8 cellular contexts compared by ENCODE assay signal in the genomic region with DNA sequence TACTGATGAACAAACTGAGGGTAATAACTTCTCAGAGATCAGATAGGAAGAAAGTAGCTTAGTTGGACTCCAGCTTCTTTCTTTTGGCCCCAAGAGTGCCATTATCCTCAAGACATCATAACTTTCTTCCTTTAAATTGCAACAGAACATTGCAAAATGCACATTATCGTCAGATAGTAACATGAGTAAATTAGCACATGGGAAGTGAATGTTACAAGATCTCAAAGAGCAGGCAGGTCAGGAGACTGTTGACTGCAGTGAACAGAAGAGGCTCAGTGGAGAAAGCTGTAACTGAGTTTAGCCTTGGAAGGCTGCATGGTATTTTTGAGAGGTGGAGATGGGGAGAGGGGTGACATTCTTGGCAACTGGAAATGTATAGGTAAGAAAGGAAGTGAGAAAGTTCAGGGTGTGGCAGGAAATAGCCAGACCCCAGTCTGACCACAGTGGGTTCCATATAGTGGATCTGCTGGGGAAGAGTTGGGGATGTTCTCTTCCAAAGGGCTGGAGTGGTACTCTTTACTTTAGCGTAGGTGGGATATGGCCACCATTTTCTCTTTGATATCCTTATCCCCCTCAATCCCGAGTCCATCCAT.
A peak's percentile ranks its signal among the peaks of the same experiment; 100 is the strongest.
DNase-seq lines count a peak whose midpoint lies in the region; TF ChIP-seq lines count a peak whose summit lies in the region.

No MANE protein-coding gene starts in this region.

- peak overlapping the region; percentile 33 for H3K4me2 ChIP-seq in GM23248 (ENCODE audit: unreplicated experiment)

- H3K9me2 ChIP-seq in GM23248 (ENCODE audit: insufficient read depth) = no peaks in the 10 kb centered on the region

- DNase-seq in GM23248 (peak; percentile 53), Peyer's patch (no peak), endothelial cell (ENCODE audit: low spot score) (no peak), spleen (no peak), cortex of kidney (lab: John Stamatoyannopoulos, UW) (no peak), NCI-H1436 (lab: John Stamatoyannopoulos, UW) (no peak), germinal center (ENCODE audit: low spot score) (no peak), NCI-H2107 treated with DMSO at 0.1 percent for 48 hours (lab: John Stamatoyannopoulos, UW; ENCODE audit: unreplicated experiment) (no peak)

- peaks cover 36% of the 10 kb centered on the region for H3K4me1 Mint-ChIP-seq in endothelial cell (ENCODE audit: unreplicated experiment)

- TF ChIP-seq CTCF in Peyer's patch (IDR thresholded peaks at IDR 0.05) (no peak), endothelial cell (IDR thresholded peaks at IDR 0.05; ENCODE audit: unreplicated experiment) (no peak), spleen (IDR thresholded peaks at IDR 0.05 in 8 of 11, conservative IDR thresholded peaks at IDR 0.05 in 3 of 11) (no peak)

- in situ Hi-C loops in GM23248 (cut with MboI) = no loop called here

- H3K36me3 Mint-ChIP-seq in endothelial cell (ENCODE audit: low read depth, unreplicated experiment) = no peaks in the 10 kb centered on the region

- H3K9me3 Mint-ChIP-seq in endothelial cell (ENCODE audit: unreplicated experiment) = no peaks in the 10 kb centered on the region

- H2AFZ ChIP-seq in GM23248 = no peak overlapping the region

- H3K27me3 ChIP-seq in GM23248 (replicated peaks; ENCODE audit: insufficient read depth) (no peaks in the 10 kb centered on the region), Peyer's patch (no peaks in the 10 kb centered on the region), spleen (replicated peaks in 1 of 7) (no peaks in the 10 kb centered on the region)

- H3K27ac Mint-ChIP-seq in endothelial cell (ENCODE audit: unreplicated experiment) = peak overlapping the region; percentile 41

- peak overlapping the region; percentile 31; the same call in 1 of the 2 replicates for H3K9ac ChIP-seq in GM23248

- H3K27ac ChIP-seq in GM23248 (peak overlapping the region; percentile 46), Peyer's patch (peak overlapping the region in 3 of 4 donors; percentile 34 to 53 (median 36)), spleen (peak overlapping the region in 7 of 8 donors; percentile 60 to 95 (median 90))

- WGBS in GM23248 (ENCODE audit: low coverage in 1 of 2, low lambda C conversion rate in 2 of 2, missing lambda C conversion rate in 2 of 2), 2 experiments = 33 to 38% methylated on average over 3 of the region's 3 CpGs
- 38 to 57% (median 48%) methylated on average over 3 of the region's 3 CpGs for WGBS in spleen, 5 donors

- H3K36me3 ChIP-seq in GM23248 (ENCODE audit: low read depth) = no peaks in the 10 kb centered on the region
- no peaks in the 10 kb centered on the region for H3K36me3 ChIP-seq in Peyer's patch
- H3K36me3 ChIP-seq in spleen = no peaks in the 10 kb centered on the region

- H3K9me3 ChIP-seq in GM23248 (ENCODE audit: low read depth) (no peaks in the 10 kb centered on the region), Peyer's patch (no peaks in the 10 kb centered on the region), spleen (no peaks in the 10 kb centered on the region)

- no peaks in the 10 kb centered on the region for H3K27me3 Mint-ChIP-seq in endothelial cell (ENCODE audit: unreplicated experiment)

- TF ChIP-seq POLR2A in Peyer's patch (IDR thresholded peaks at IDR 0.05) (no peak), spleen (IDR thresholded peaks at IDR 0.05) (no peak)

- H3K4me3 Mint-ChIP-seq in endothelial cell (ENCODE audit: unreplicated experiment) = no peak overlapping the region

- H3K4me1 ChIP-seq in GM23248 (ENCODE audit: insufficient read depth) (peaks cover 27% of the 10 kb centered on the region), Peyer's patch (peaks cover 0 to 43% (median 20%) of the 10 kb centered on the region in 4 donors), spleen (peaks cover 39 to 89% (median 66%) of the 10 kb centered on the region in 6 donors)

- H3K4me3 ChIP-seq in GM23248 = no peak overlapping the region
- H3K4me3 ChIP-seq in Peyer's patch = no peak overlapping the region
- peak overlapping the region in 1 of 8 donors; percentile 59 for H3K4me3 ChIP-seq in spleen

- H3F3A ChIP-seq in GM23248 (ENCODE audit: insufficient read depth) = peaks cover 20% of the 10 kb centered on the region

- no peaks in the 10 kb centered on the region for H3K79me2 ChIP-seq in GM23248 (ENCODE audit: insufficient read depth)

- H4K20me1 ChIP-seq in GM23248 (ENCODE audit: insufficient read depth) = no peaks in the 10 kb centered on the region

- intact Hi-C loops in spleen (cut with DNase I; ENCODE audit: low total_unique reads) = no loop called here

Comparison
In these comparisons a context has a peak if more than half of its experiments do, and no peak if none do; other contexts are left out.
1. H3K27ac ChIP-seq: peak in every context shown above with its lines; median percentile 90 in spleen; 46 in GM23248; 36 in Peyer's patch.